Comparison of ENCODE assay signal across 11 cellular contexts in genomic region chr2:165675551-165675968, GRCh38.
DNase-seq lines count a peak whose midpoint lies in the region; ATAC-seq, FAIRE-seq and TF ChIP-seq lines count a peak whose summit lies in the region.
"Had no signal": no experiment of that assay in that cellular context is flagged by ENCODE, and none has a peak within 500 bp of the region (broad histone marks: within the 10 kb centered on the region; RNA-seq: fewer than 3 reads in every experiment).

No MANE protein-coding gene starts in this region.

- TF ChIP-seq POLR2A in GM12892 (IDR thresholded peaks at IDR 0.05; ENCODE audit: low read depth, low read length) = no peak

- ATAC-seq in GM19324 (IDR thresholded peaks at IDR 0.05; ENCODE audit: low FRiP score, unreplicated experiment) = peak; percentile 54
- ATAC-seq: lower lobe of right lung had no signal

- no peaks in the 10 kb centered on the region for H3K4me1 ChIP-seq in effector memory CD4-positive, alpha-beta T cell (ENCODE audit: control insufficient read depth, insufficient read depth, low read length, poor library complexity, severe bottlenecking)
- H3K4me1 ChIP-seq: lower lobe of right lung had no signal

- no peaks in the 10 kb centered on the region for H3K9me3 ChIP-seq in effector memory CD4-positive, alpha-beta T cell (ENCODE audit: control insufficient read depth, low read length)
- H3K9me3 ChIP-seq: lower lobe of right lung had no signal

- H3K27ac ChIP-seq in effector memory CD4-positive, alpha-beta T cell (ENCODE audit: insufficient read depth, low read length, poor library complexity, severe bottlenecking) = no peak overlapping the region
- H3K27ac ChIP-seq: lower lobe of right lung had no signal

- no peaks in the 10 kb centered on the region for H3K27me3 ChIP-seq in effector memory CD4-positive, alpha-beta T cell (replicated peaks; ENCODE audit: control insufficient read depth, insufficient read depth, low read length, poor library complexity, severe bottlenecking)

- no peaks in the 10 kb centered on the region for H3K36me3 ChIP-seq in effector memory CD4-positive, alpha-beta T cell (ENCODE audit: control insufficient read depth, insufficient read depth, low read length)
- H3K36me3 ChIP-seq: lower lobe of right lung had no signal

- no peak for FAIRE-seq in GM12892 (lab: Jason Lieb, UNC)

- no peak for TF ChIP-seq CTCF in choroid plexus epithelial cell (conservative IDR thresholded peaks at IDR 0.05; ENCODE audit: low read depth, low read length)

- DNase-seq in NCI-H2227 (lab: John Stamatoyannopoulos, UW; ENCODE audit: unreplicated experiment) (peak; percentile 21), choroid plexus epithelial cell (ENCODE audit: low read depth) (peak; percentile 10), skeletal muscle cell (ENCODE audit: low read depth) (peak; percentile 29), NAMALWA (ENCODE audit: low spot score) (no peak), GM12892 (ENCODE audit: insufficient read length) (no peak)
- DNase-seq in effector memory CD4-positive, alpha-beta T cell = no peak
- DNase-seq: CD8-positive, alpha-beta memory T cell; erythroblast; lower lobe of right lung had no signal

- no peak overlapping the region for H3K4me3 ChIP-seq in choroid plexus epithelial cell (ENCODE audit: low read depth, low read length)
- H3K4me3 ChIP-seq in skeletal muscle cell (ENCODE audit: low read depth, low read length) = no peak overlapping the region
- no peak overlapping the region for H3K4me3 ChIP-seq in effector memory CD4-positive, alpha-beta T cell (ENCODE audit: insufficient read depth, low read depth, low read length, poor library complexity, severe bottlenecking)
- H3K4me3 ChIP-seq: lower lobe of right lung, smooth muscle cell had no signal

Comparison
In these comparisons a context has a peak if more than half of its experiments do, and no peak if none do; other contexts are left out.
1. DNase-seq: peak in NCI-H2227 (single experiment), choroid plexus epithelial cell (single experiment) and skeletal muscle cell (single experiment); none in NAMALWA (single experiment), GM12892 (single experiment) and effector memory CD4-positive, alpha-beta T cell (0 of 3).